Comparison of ENCODE assay signal across 8 cellular contexts in the genomic region with DNA sequence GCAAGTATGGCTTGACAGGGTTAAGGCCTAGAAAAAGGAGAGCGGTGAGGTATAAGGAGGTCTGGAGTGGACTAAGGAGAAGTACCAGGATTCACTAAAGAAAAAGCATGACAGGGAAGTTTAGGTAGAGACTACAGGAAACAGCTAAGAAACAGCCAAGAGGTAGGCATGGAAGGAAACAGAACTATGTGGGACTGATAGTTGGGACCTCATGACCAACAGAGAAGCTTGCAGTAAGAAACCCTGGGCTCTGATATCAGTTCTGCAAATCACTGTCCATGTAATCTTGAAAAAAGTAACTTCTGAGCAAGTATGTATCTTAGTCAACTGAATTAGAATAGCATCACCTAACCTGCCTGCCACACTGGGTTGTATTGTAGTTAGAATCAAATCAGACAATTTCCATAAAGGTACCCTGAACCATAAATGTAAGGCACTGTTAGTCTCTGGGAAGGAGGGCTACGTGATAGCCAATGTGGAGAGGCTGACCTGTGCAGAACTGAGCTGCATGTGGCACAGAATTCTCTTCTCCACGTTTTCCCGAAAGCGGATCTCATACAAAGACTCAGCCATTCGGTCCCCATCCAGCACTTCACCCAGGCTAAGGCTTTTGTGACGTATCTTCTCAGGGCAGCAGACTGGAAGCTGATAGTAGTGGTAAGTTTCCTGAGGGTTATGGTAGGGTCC. TPM values are rescaled to one million over a fixed set of nuclear protein-coding genes. Genes with fewer than 3 reads are reported as not detected.
DNase-seq lines count a peak whose midpoint lies in the region; ATAC-seq, FAIRE-seq and TF ChIP-seq lines count a peak whose summit lies in the region.

No MANE protein-coding gene starts in this region.

- H4K5ac ChIP-seq in IMR-90 (ENCODE audit: low read depth, low read length): peak overlapping the region; percentile 89; the same call in 1 of the 2 replicates

- no peak for TF ChIP-seq POLR2A in IMR-90 (IDR thresholded peaks at IDR 0.05; ENCODE audit: low read depth, low read length)

- peak overlapping the region; percentile 90 to 100 (median 99) for H3K27ac Mint-ChIP-seq in naive B cell

- H3K27me3 ChIP-seq in A673 (replicated peaks; ENCODE audit: insufficient read depth, low read depth, low read length, poor library complexity) (no peaks in the 10 kb centered on the region), IMR-90 (ENCODE audit: control insufficient read depth, insufficient read depth, low read length) (no peaks in the 10 kb centered on the region), bronchial epithelial cell (ENCODE audit: control insufficient read depth, insufficient read depth, low read length) (no peaks in the 10 kb centered on the region)

- H3K4ac ChIP-seq in IMR-90 (ENCODE audit: low read depth, low read length): peak overlapping the region; percentile 97

- peak overlapping the region; percentile 92 to 94; a peak in 3 of 4 replicates for H4K8ac ChIP-seq in IMR-90 (ENCODE audit: low read depth in 2 of 2, low read length in 2 of 2)

- H3K36me3 Mint-ChIP-seq in naive B cell: no peaks in the 10 kb centered on the region

- no peak overlapping the region for H4K91ac ChIP-seq in IMR-90 (ENCODE audit: insufficient read depth, low read depth, low read length)

- in situ Hi-C loops in IMR-90 (cut with MboI; ENCODE audit: low sequenced_read_pairs): no loop called here

- no peaks in the 10 kb centered on the region for H3K9me3 Mint-ChIP-seq in naive B cell

- POLR2A ChIA-PET in A673 (lab: Charles Lee; ENCODE audit: low non-redundant PET): no interaction called here
- POLR2A ChIA-PET in IMR-90 (lab: Charles Lee; ENCODE audit: unreplicated experiment): interaction anchor here (0.9 kb wide), 1 partner anchor 10 kb away, joined by 3 read pairs; no protein-coding TSS in a partner anchor

- H3K9me1 ChIP-seq in IMR-90 (ENCODE audit: insufficient read depth, low read length): peaks cover 13% of the 10 kb centered on the region; the same call in 1 of the 2 replicates

- peak overlapping the region; percentile 85 for H2AK5ac ChIP-seq in IMR-90 (ENCODE audit: low read depth, low read length)

- TF ChIP-seq RAD21 in IMR-90 (IDR thresholded peaks at IDR 0.05; ENCODE audit: low read length): no peak

- peak overlapping the region; percentile 64; the same call in 1 of the 2 replicates for H3K23ac ChIP-seq in IMR-90 (ENCODE audit: low read depth, low read length)

- no peaks in the 10 kb centered on the region for H3K27me3 Mint-ChIP-seq in naive B cell

- no peak for ATAC-seq in IMR-90 (ENCODE audit: low read depth)
- ATAC-seq in naive B cell (ENCODE audit: low read depth in 2 of 2): no peak
- ATAC-seq in sciatic nerve: no peak
- no peak for ATAC-seq in GM18870 (IDR thresholded peaks at IDR 0.05; ENCODE audit: unreplicated experiment)

- H3K9ac ChIP-seq in IMR-90 (ENCODE audit: low read depth, low read length): peak overlapping the region; percentile 93

- peak overlapping the region; percentile 95 for H3K14ac ChIP-seq in IMR-90 (replicated peaks; ENCODE audit: low read depth, low read length)

- H3K36me3 ChIP-seq in A673 (ENCODE audit: insufficient read depth, low read length, poor library complexity, severe bottlenecking) (peaks cover 13% of the 10 kb centered on the region), IMR-90 (ENCODE audit: control insufficient read depth, insufficient read depth, low read length) (peaks cover 21% of the 10 kb centered on the region), bronchial epithelial cell (ENCODE audit: control insufficient read depth, insufficient read depth, low read length) (peaks cover 8% of the 10 kb centered on the region)

- H3K4me3 ChIP-seq in A673 (ENCODE audit: low read depth, low read length, poor library complexity, severe bottlenecking): peak overlapping the region; percentile 81
- peak overlapping the region; percentile 89 for H3K4me3 ChIP-seq in IMR-90 (ENCODE audit: insufficient read depth, low read depth, low read length)
- peak overlapping the region; percentile 75 for H3K4me3 ChIP-seq in bronchial epithelial cell (ENCODE audit: low read depth, low read length)

- no peak overlapping the region; the same call in 1 of the 2 replicates for H2BK120ac ChIP-seq in IMR-90 (ENCODE audit: low read depth, low read length)

- intact Hi-C loops in A673 (cut with micrococcal nuclease; ENCODE audit: unreplicated experiment): loop anchor here (2.0 kb wide), 1 partner anchor 36 kb away; no protein-coding TSS in a partner anchor
- intact Hi-C loops in IMR-90 (cut with micrococcal nuclease): loop anchor here (2.0 kb wide), 1 partner anchor 102 kb away; no protein-coding TSS in a partner anchor
- intact Hi-C loops in sciatic nerve (cut with DNase I): no loop called here

- peak overlapping the region; percentile 83 to 98 (median 94) for H3K4me3 Mint-ChIP-seq in naive B cell

- dilution Hi-C loops in IMR-90 (cut with HindIII; ENCODE audit: low sequenced_read_pairs, unreplicated experiment): no loop called here

- H3K27ac ChIP-seq in A673 (ENCODE audit: low read depth, low read length, poor library complexity, severe bottlenecking) (peak overlapping the region; percentile 97), IMR-90 (ENCODE audit: insufficient read depth, low read length) (no peak overlapping the region; the same call in 1 of the 2 replicates)

- no peaks in the 10 kb centered on the region for H3K9me3 ChIP-seq in A673 (ENCODE audit: low read depth, low read length, poor library complexity, severe bottlenecking)
- H3K9me3 ChIP-seq in IMR-90 (ENCODE audit: control insufficient read depth, insufficient read depth, low read length): no peaks in the 10 kb centered on the region

- H3K4me1 ChIP-seq in A673 (ENCODE audit: insufficient read depth, low read length, poor library complexity, severe bottlenecking): peaks cover 11% of the 10 kb centered on the region
- peaks cover 8% of the 10 kb centered on the region for H3K4me1 ChIP-seq in IMR-90 (ENCODE audit: control insufficient read depth, insufficient read depth, low read length)

- peaks cover 47 to 64% (median 52%) of the 10 kb centered on the region in 3 donors for H3K4me1 Mint-ChIP-seq in naive B cell

- BruUV-seq in A673 (replicated peaks; lab: Mats Ljungman, UMichigan): TSS peak; percentile 40
- no TSS peak for BruUV-seq in IMR-90 (replicated peaks; lab: Mats Ljungman, UMichigan)

- H2BK15ac ChIP-seq in IMR-90 (ENCODE audit: low read depth, low read length): no peak overlapping the region

- peaks cover 39 to 72% of the 10 kb centered on the region in 2 experiments for H3K79me1 ChIP-seq in IMR-90 (ENCODE audit: low read depth in 1 of 2, low read length in 2 of 2)

- CTCF ChIA-PET in A673 (lab: Charles Lee): no interaction called here
- CTCF ChIA-PET in IMR-90 (lab: Yijun Ruan, JAX): no interaction called here

- no peak overlapping the region for H2BK20ac ChIP-seq in IMR-90 (ENCODE audit: low read depth, low read length)

- TF ChIP-seq CTCF in A673 (conservative IDR thresholded peaks at IDR 0.05; ENCODE audit: low read depth, low read length): no peak
- no peak for TF ChIP-seq CTCF in IMR-90 (conservative IDR thresholded peaks at IDR 0.05; ENCODE audit: low read depth, low read length)
- no peak for TF ChIP-seq CTCF in bronchial epithelial cell (IDR thresholded peaks at IDR 0.05; ENCODE audit: insufficient read depth, low read length, severe bottlenecking)

- H3K18ac ChIP-seq in IMR-90 (ENCODE audit: low read depth, low read length): no peak overlapping the region

- FAIRE-seq in bronchial epithelial cell (lab: Jason Lieb, UNC): no peak

- no peaks in the 10 kb centered on the region for H4K20me1 ChIP-seq in IMR-90 (ENCODE audit: insufficient read depth, low read length)

- WGBS in IMR-90 (ENCODE audit: extremely low coverage in 2 of 2, insufficient read length in 1 of 2), 2 experiments: 100% methylated on average over 1 of the region's 7 CpGs; no CpG with 5 or more reads in 1 of the 2 experiments

- no peak overlapping the region for H3K56ac ChIP-seq in IMR-90 (ENCODE audit: extremely low read depth, insufficient read depth, low read length)

- peak overlapping the region; percentile 96 for H2AK9ac ChIP-seq in IMR-90 (replicated peaks; ENCODE audit: low read depth, low read length, poor library complexity)

- no peak for DNase-seq in A673 (ENCODE audit: low spot score)
- no peak for DNase-seq in IMR-90
- no peak for DNase-seq in bronchial epithelial cell (ENCODE audit: low read depth)
- DNase-seq in naive B cell: no peak
- no peak for DNase-seq in sciatic nerve (ENCODE audit: low spot score)
- DNase-seq in dedifferentiated amniotic fluid mesenchymal stem cell (ENCODE audit: extremely low spot score): no peak
- DNase-seq in DMS114 treated with DMSO at 0.1 percent for 48 hours (lab: John Stamatoyannopoulos, UW; ENCODE audit: unreplicated experiment): no peak

- no peak overlapping the region for H2BK5ac ChIP-seq in IMR-90 (ENCODE audit: low read depth, low read length, poor library complexity, severe bottlenecking)

- peak overlapping the region; percentile 95 for H2AFZ ChIP-seq in IMR-90 (replicated peaks; ENCODE audit: low read length, poor library complexity)

- H3K4me2 ChIP-seq in IMR-90 (ENCODE audit: low read depth, low read length): peak overlapping the region; percentile 99

RNA-seq across cellular contexts. Expression of gene TM9SF1, which starts 0.9 kb away (rescaled TPM):
- total RNA-seq in A673 (2021) (46.9 and 55.5 TPM in 2 replicates), IMR-90 (2012; rRNA removed) (51.9 and 65.6 TPM in 2 replicates), bronchial epithelial cell (42.8 and 67.9 TPM in 2 replicates), sciatic nerve (40.8 TPM)
- polyA plus RNA-seq in IMR-90 (2012; rRNA removed) (40.4 and 40.9 TPM in 2 replicates), naive B cell (ENCODE audit: low read depth in 6 of 6) (10 to 100 TPM; 34.5 to 43.9 (median 37.0) TPM)
- 36.4 and 37.5 TPM in 2 replicates for polyA plus RNA-seq in IMR-90 (2012; cell fraction: cytosol; rRNA removed)
- 22.1 and 26.5 TPM in 2 replicates for polyA plus RNA-seq in IMR-90 (2012; cell fraction: nucleus; rRNA removed; ENCODE audit: low replicate concordance)

RNA-seq across cellular contexts. Expression of gene IPO4, which starts 5.7 kb away (rescaled TPM):
- total RNA-seq in A673 (2021) (150 and 157 TPM in 2 replicates), IMR-90 (2012; rRNA removed) (36.7 and 37.6 TPM in 2 replicates), bronchial epithelial cell (27.0 and 41.9 TPM in 2 replicates), sciatic nerve (17.7 TPM)
- polyA plus RNA-seq in IMR-90 (2012; rRNA removed) (39.4 and 39.9 TPM in 2 replicates), naive B cell (ENCODE audit: low read depth in 6 of 6) (10 to 100 TPM in 5 of 6 donors, 1 to 10 TPM in 1; 5.4 to 19.0 (median 12.6) TPM)
- polyA plus RNA-seq in IMR-90 (2012; cell fraction: cytosol; rRNA removed): 30.6 and 33.6 TPM in 2 replicates
- 54.9 and 139 TPM in 2 replicates for polyA plus RNA-seq in IMR-90 (2012; cell fraction: nucleus; rRNA removed; ENCODE audit: low replicate concordance)

RNA-seq across cellular contexts. Expression of gene TSSK4, which starts 11.2 kb away (rescaled TPM):
- total RNA-seq in A673 (2021) (0.70 and 0.75 TPM in 2 replicates), IMR-90 (2012; rRNA removed) (under 0.01 TPM in 1 of 2 replicates, not detected in the other), bronchial epithelial cell (0.26 TPM in 1 of 2 replicates, not detected in the other), sciatic nerve (not detected)
- polyA plus RNA-seq in IMR-90 (2012; rRNA removed) (0.07 TPM in 1 of 2 replicates, not detected in the other), naive B cell (ENCODE audit: low read depth in 6 of 6) (1 to 10 TPM in 3 of 6 donors, under 1 TPM in 2, not detected in 1; 0.36 to 1.7 (median 1.4) TPM)
- polyA plus RNA-seq in IMR-90 (2012; cell fraction: cytosol; rRNA removed): not detected in 2 replicates
- polyA plus RNA-seq in IMR-90 (2012; cell fraction: nucleus; rRNA removed; ENCODE audit: low replicate concordance): 0.05 and 0.07 TPM in 2 replicates

RNA-seq across cellular contexts. Expression of gene CHMP4A, which starts 19.0 kb away (rescaled TPM):
- total RNA-seq in A673 (2021) (51.9 and 56.7 TPM in 2 replicates), IMR-90 (2012; rRNA removed) (22.0 and 31.7 TPM in 2 replicates), bronchial epithelial cell (48.8 and 69.8 TPM in 2 replicates), sciatic nerve (56.4 TPM)
- polyA plus RNA-seq in IMR-90 (2012; rRNA removed) (63.8 and 66.4 TPM in 2 replicates), naive B cell (ENCODE audit: low read depth in 6 of 6) (100 to 1,000 TPM; 139 to 167 (median 157) TPM)
- polyA plus RNA-seq in IMR-90 (2012; cell fraction: cytosol; rRNA removed): 18.2 and 69.1 TPM in 2 replicates
- polyA plus RNA-seq in IMR-90 (2012; cell fraction: nucleus; rRNA removed; ENCODE audit: low replicate concordance): 6.1 and 32.8 TPM in 2 replicates

RNA-seq across cellular contexts. Expression of gene MDP1, which starts 21.5 kb away (rescaled TPM):
- 21.3 and 22.4 TPM in 2 replicates for total RNA-seq in A673 (2021)
- 15.1 and 16.7 TPM in 2 replicates for total RNA-seq in IMR-90 (2012; rRNA removed)
- polyA plus RNA-seq in IMR-90 (2012; rRNA removed): 16.7 and 17.8 TPM in 2 replicates
- polyA plus RNA-seq in IMR-90 (2012; cell fraction: cytosol; rRNA removed): 19.9 and 29.9 TPM in 2 replicates
- 20.3 and 21.5 TPM in 2 replicates for polyA plus RNA-seq in IMR-90 (2012; cell fraction: nucleus; rRNA removed; ENCODE audit: low replicate concordance)
- 13.4 and 21.1 TPM in 2 replicates for total RNA-seq in bronchial epithelial cell
- 10 to 100 TPM; 32.7 to 48.2 (median 37.3) TPM for polyA plus RNA-seq in naive B cell (ENCODE audit: low read depth in 6 of 6)
- total RNA-seq in sciatic nerve: 13.8 TPM
